In the genomic region with DNA sequence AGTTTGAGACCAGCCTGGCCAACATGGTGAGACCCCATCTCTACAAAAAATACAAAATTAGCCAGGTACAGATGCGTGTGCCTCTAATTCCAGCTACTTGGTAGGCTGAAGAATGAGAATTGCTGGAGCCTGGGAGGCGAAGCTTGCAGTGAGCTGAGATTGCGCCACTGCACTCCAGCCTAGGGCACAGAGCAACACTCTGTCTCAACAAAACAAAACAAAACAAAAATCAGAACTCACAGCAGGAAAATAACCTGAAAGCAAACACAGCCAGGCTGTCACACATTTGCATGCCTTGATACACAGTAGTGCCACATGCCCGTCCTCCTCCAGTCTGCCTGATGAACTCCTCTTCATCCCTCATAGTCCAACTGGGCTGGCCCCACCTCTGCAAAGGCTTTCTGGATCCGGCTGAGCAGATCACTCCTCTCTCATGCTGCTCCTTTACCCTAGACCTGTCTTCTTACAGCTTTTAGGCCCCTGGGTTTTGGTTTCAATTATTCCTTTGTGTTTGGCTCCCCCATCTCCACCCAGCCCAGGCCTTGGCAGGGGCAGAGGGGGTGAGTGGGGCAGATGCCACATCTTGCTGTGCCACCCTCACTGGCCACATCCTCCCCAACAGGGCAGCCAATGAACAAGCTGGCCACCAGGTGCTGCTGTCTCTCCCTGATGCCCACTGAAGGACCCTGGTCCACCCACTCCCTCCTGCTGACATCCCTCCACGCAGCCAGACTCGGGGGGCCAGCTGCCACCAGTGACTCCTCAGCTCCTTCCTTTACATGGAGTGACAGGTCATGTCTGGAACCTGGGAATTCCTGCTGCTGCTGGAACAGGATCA, we compare ENCODE assay signal across 1 cellular context.
TF ChIP-seq lines count a peak whose summit lies in the region.

No MANE protein-coding gene starts in this region.

TF ChIP-seq in IMR-90, 13 proteins besides CTCF, POLR2A, EP300 and RAD21:
- TF ChIP-seq, protein P1, sequence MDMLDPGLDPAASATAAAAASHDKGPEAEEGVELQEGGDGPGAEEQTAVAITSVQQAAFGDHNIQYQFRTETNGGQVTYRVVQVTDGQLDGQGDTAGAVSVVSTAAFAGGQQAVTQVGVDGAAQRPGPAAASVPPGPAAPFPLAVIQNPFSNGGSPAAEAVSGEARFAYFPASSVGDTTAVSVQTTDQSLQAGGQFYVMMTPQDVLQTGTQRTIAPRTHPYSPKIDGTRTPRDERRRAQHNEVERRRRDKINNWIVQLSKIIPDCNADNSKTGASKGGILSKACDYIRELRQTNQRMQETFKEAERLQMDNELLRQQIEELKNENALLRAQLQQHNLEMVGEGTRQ (IDR thresholded peaks at IDR 0.05; ENCODE audit: low read depth, low read length), result no peak
- TF ChIP-seq CEBPB (IDR thresholded peaks at IDR 0.05; ENCODE audit: low read depth, low read length), result peak; percentile 57
TF ChIP-seq in IMR-90: peak in this region for 1.
